9 cellular contexts compared by ENCODE assay signal in genomic region chr2:203871371-203871983, GRCh38. TPM values are rescaled to one million over a fixed set of nuclear protein-coding genes. Genes with fewer than 3 reads are reported as not detected.
DNase-seq lines count a peak whose midpoint lies in the region; ATAC-seq and TF ChIP-seq lines count a peak whose summit lies in the region.
"Had no signal": no experiment of that assay in that cellular context is flagged by ENCODE, and none has a peak within 500 bp of the region (broad histone marks: within the 10 kb centered on the region; RNA-seq: fewer than 3 reads in every experiment).

No MANE protein-coding gene starts in this region.

- H3K9me3 Mint-ChIP-seq in activated T-helper 1 cell treated with anti-CD3 and anti-CD28 coated beads, Interleukin-12 subunit alpha, Interleukin-12 subunit beta, Interleukin-2, Interleukin-4 antibody, amounts not matched to agents 30 ng/mL and 10 ng/mL and 1 ng/mL, durations not matched to agents 14 hours and 24 hours and 36 hours, result no peaks in the 10 kb centered on the region
- H3K9me3 Mint-ChIP-seq in Calu3 (ENCODE audit: low read depth, unreplicated experiment), result peaks cover 3% of the 10 kb centered on the region

- no peak for TF ChIP-seq POLR2A in stomach (IDR thresholded peaks at IDR 0.05)

- intact Hi-C loops in activated T-helper 1 cell treated with anti-CD3 and anti-CD28 coated beads, Interleukin-12 subunit alpha, Interleukin-12 subunit beta, Interleukin-2, Interleukin-4 antibody, amounts not matched to agents 30 ng/mL and 10 ng/mL and 1 ng/mL, durations not matched to agents 14 hours and 24 hours and 36 hours (cut with micrococcal nuclease), result loop anchor here (1.0 to 10.0 kb wide), 14 partner anchors 15 to 1237 kb away; partner anchors contain the start of genes CD28 and FAM117B
- intact Hi-C loops in stomach (cut with DNase I; ENCODE audit: low total_unique reads), result no loop called here
- intact Hi-C loops in Calu3 (cut with micrococcal nuclease; ENCODE audit: unreplicated experiment), result no loop called here

- H3K9me3 ChIP-seq in stomach, result no peaks in the 10 kb centered on the region
- H3K9me3 ChIP-seq: ascending aorta had no signal

- DNase-seq in GM06990 (ENCODE audit: extremely low read depth, insufficient read length) (peak; percentile 53), Kasumi-1 (lab: John Stamatoyannopoulos, UW) (no peak), stomach (no peak), Calu3 (no peak)
- peak; percentile 67 for DNase-seq in activated T-helper 1 cell treated with anti-CD3 and anti-CD28 coated beads, Interleukin-12 subunit alpha, Interleukin-12 subunit beta, Interleukin-2, Interleukin-4 antibody, amounts not matched to agents 30 ng/mL and 10 ng/mL and 1 ng/mL, durations not matched to agents 14 hours and 24 hours and 36 hours (ENCODE audit: low spot score)

- peaks cover 2% of the 10 kb centered on the region for H3K27me3 ChIP-seq in GM06990 (replicated peaks; ENCODE audit: control insufficient read depth, insufficient read depth, low read length)
- no peaks in the 10 kb centered on the region for H3K27me3 ChIP-seq in stomach
- H3K27me3 ChIP-seq: ascending aorta had no signal

- WGBS in stomach, 5 donors, result 65 to 79% (median 74%) methylated on average over 6 of the region's 6 CpGs

- H3K4me3 ChIP-seq in GM06990 (replicated peaks; ENCODE audit: low read depth, low read length) (no peak overlapping the region), stomach (no peak overlapping the region)
- H3K4me3 ChIP-seq: ascending aorta had no signal

- TF ChIP-seq CTCF in GM06990 (IDR thresholded peaks at IDR 0.05; ENCODE audit: insufficient read depth, low read length, poor library complexity, severe bottlenecking) (no peak), stomach (IDR thresholded peaks at IDR 0.05) (no peak), Calu3 (IDR thresholded peaks at IDR 0.05; ENCODE audit: unreplicated experiment) (no peak)

- no TSS peak for BruUV-seq in Calu3 (replicated peaks; lab: Mats Ljungman, UMichigan)

- H3K4me3 Mint-ChIP-seq in activated T-helper 1 cell treated with anti-CD3 and anti-CD28 coated beads, Interleukin-12 subunit alpha, Interleukin-12 subunit beta, Interleukin-2, Interleukin-4 antibody, amounts not matched to agents 30 ng/mL and 10 ng/mL and 1 ng/mL, durations not matched to agents 14 hours and 24 hours and 36 hours, result peak overlapping the region; percentile 95
- no peak overlapping the region for H3K4me3 Mint-ChIP-seq in Calu3 (ENCODE audit: low read depth, unreplicated experiment)

- H3K36me3 Mint-ChIP-seq in activated T-helper 1 cell treated with anti-CD3 and anti-CD28 coated beads, Interleukin-12 subunit alpha, Interleukin-12 subunit beta, Interleukin-2, Interleukin-4 antibody, amounts not matched to agents 30 ng/mL and 10 ng/mL and 1 ng/mL, durations not matched to agents 14 hours and 24 hours and 36 hours (ENCODE audit: low read depth), result peaks cover 78% of the 10 kb centered on the region
- no peaks in the 10 kb centered on the region for H3K36me3 Mint-ChIP-seq in Calu3 (ENCODE audit: insufficient read depth, unreplicated experiment)

- H3K4me1 ChIP-seq in stomach, result no peaks in the 10 kb centered on the region
- H3K4me1 ChIP-seq: ascending aorta had no signal

- H3K36me3 ChIP-seq in GM06990 (ENCODE audit: control insufficient read depth, insufficient read depth, low read length), result no peaks in the 10 kb centered on the region
- no peaks in the 10 kb centered on the region for H3K36me3 ChIP-seq in stomach
- H3K36me3 ChIP-seq: ascending aorta had no signal

- TF ChIP-seq EP300 in stomach (IDR thresholded peaks at IDR 0.05), result no peak

- ATAC-seq in GM19043 (IDR thresholded peaks at IDR 0.05; ENCODE audit: low read depth, unreplicated experiment) (peak; percentile 97), HG03039 (IDR thresholded peaks at IDR 0.05; ENCODE audit: unreplicated experiment) (peak; percentile 93), esophagus mucosa (no peak)

- H3K27ac ChIP-seq in stomach, result peak overlapping the region in 2 of 5 donors; percentile 36 to 38

- H3K27ac Mint-ChIP-seq in activated T-helper 1 cell treated with anti-CD3 and anti-CD28 coated beads, Interleukin-12 subunit alpha, Interleukin-12 subunit beta, Interleukin-2, Interleukin-4 antibody, amounts not matched to agents 30 ng/mL and 10 ng/mL and 1 ng/mL, durations not matched to agents 14 hours and 24 hours and 36 hours, result peak overlapping the region; percentile 99
- no peak overlapping the region for H3K27ac Mint-ChIP-seq in Calu3 (ENCODE audit: unreplicated experiment)

- CTCF ChIA-PET in Calu3 (lab: Charles Lee), result no interaction called here

- H3K4me1 Mint-ChIP-seq in activated T-helper 1 cell treated with anti-CD3 and anti-CD28 coated beads, Interleukin-12 subunit alpha, Interleukin-12 subunit beta, Interleukin-2, Interleukin-4 antibody, amounts not matched to agents 30 ng/mL and 10 ng/mL and 1 ng/mL, durations not matched to agents 14 hours and 24 hours and 36 hours (ENCODE audit: low read depth), result peaks cover 82% of the 10 kb centered on the region
- no peaks in the 10 kb centered on the region for H3K4me1 Mint-ChIP-seq in Calu3 (ENCODE audit: low read depth, unreplicated experiment)

- H3K27me3 Mint-ChIP-seq in activated T-helper 1 cell treated with anti-CD3 and anti-CD28 coated beads, Interleukin-12 subunit alpha, Interleukin-12 subunit beta, Interleukin-2, Interleukin-4 antibody, amounts not matched to agents 30 ng/mL and 10 ng/mL and 1 ng/mL, durations not matched to agents 14 hours and 24 hours and 36 hours (ENCODE audit: insufficient read depth), result no peaks in the 10 kb centered on the region
- H3K27me3 Mint-ChIP-seq in Calu3 (ENCODE audit: unreplicated experiment), result peaks cover 54% of the 10 kb centered on the region

RNA-seq across cellular contexts. Expression of gene CTLA4, which starts 3.9 kb away (rescaled TPM):
- total RNA-seq in activated T-helper 1 cell treated with anti-CD3 and anti-CD28 coated beads, Interleukin-12 subunit alpha, Interleukin-12 subunit beta, Interleukin-2, Interleukin-4 antibody, amounts not matched to agents 30 ng/mL and 10 ng/mL and 1 ng/mL, durations not matched to agents 14 hours and 24 hours and 36 hours, result 118 and 124 TPM in 2 replicates
- 0.52 TPM for total RNA-seq in esophagus mucosa
- total RNA-seq in stomach, result 1 to 10 TPM in 1 of 5 donors, not detected in 4; 2.0 TPM
- 1 to 10 TPM in 1 of 3 donors, not detected in 2; 1.1 TPM for polyA plus RNA-seq in stomach
- not detected in 2 replicates for total RNA-seq in Calu3 (2022)
- total RNA-seq: ascending aorta had no signal

Comparison
In these comparisons a context has a peak if more than half of its experiments do, and no peak if none do; other contexts are left out.
1. DNase-seq: peak in GM06990 (single experiment) and activated T-helper 1 cell treated with anti-CD3 and anti-CD28 coated beads, Interleukin-12 subunit alpha, Interleukin-12 subunit beta, Interleukin-2, Interleukin-4 antibody, amounts not matched to agents 30 ng/mL and 10 ng/mL and 1 ng/mL, durations not matched to agents 14 hours and 24 hours and 36 hours (single experiment); none in Kasumi-1 (0 of 2), stomach (single experiment) and Calu3 (single experiment).
2. RNA of gene CTLA4, which starts 3.9 kb away (total RNA-seq): 118 to 124 TPM in activated T-helper 1 cell treated with anti-CD3 and anti-CD28 coated beads, Interleukin-12 subunit alpha, Interleukin-12 subunit beta, Interleukin-2, Interleukin-4 antibody, amounts not matched to agents 30 ng/mL and 10 ng/mL and 1 ng/mL, durations not matched to agents 14 hours and 24 hours and 36 hours; 0.52 TPM in esophagus mucosa (single experiment), not detected in Calu3 and 2.0 TPM in stomach; every median in the first group is over 10 times any median in the second.